Comparison of ENCODE assay signal across 20 cellular contexts in genomic region chr19:4703671-4704316, GRCh38. TPM values are rescaled to one million over a fixed set of nuclear protein-coding genes. Genes with fewer than 3 reads are reported as not detected.
DNase-seq lines count a peak whose midpoint lies in the region; ATAC-seq and TF ChIP-seq lines count a peak whose summit lies in the region.
"Had no signal": no experiment of that assay in that cellular context is flagged by ENCODE, and none has a peak within 500 bp of the region (broad histone marks: within the 10 kb centered on the region; RNA-seq: fewer than 3 reads in every experiment).

No MANE protein-coding gene starts in this region.

- TF ChIP-seq POLR2A in right lobe of liver (IDR thresholded peaks at IDR 0.05), result no peak

- H3K9me3 ChIP-seq in left ventricle myocardium inferior (replicated peaks) (no peaks in the 10 kb centered on the region), right atrium auricular region (no peaks in the 10 kb centered on the region), right lobe of liver (no peaks in the 10 kb centered on the region), psoas muscle (no peaks in the 10 kb centered on the region), aorta (ENCODE audit: control insufficient read depth, low read length) (no peaks in the 10 kb centered on the region)
- H3K9me3 ChIP-seq: MG63 had no signal

- intact Hi-C loops in left ventricle myocardium inferior (cut with micrococcal nuclease) (no loop called here), right lobe of liver (cut with DNase I) (no loop called here), psoas muscle (cut with DNase I) (no loop called here), aorta (cut with DNase I) (no loop called here)

- H3K36me3 ChIP-seq in left ventricle myocardium inferior (peaks cover 74% of the 10 kb centered on the region), right atrium auricular region (peaks cover 66% of the 10 kb centered on the region), right lobe of liver (peaks cover 0 to 53% (median 32%) of the 10 kb centered on the region in 4 donors), psoas muscle (ENCODE audit: insufficient read depth in 1 of 2, low read depth in 1 of 2) (peaks cover 13 to 61% of the 10 kb centered on the region in 2 donors), aorta (ENCODE audit: control insufficient read depth in 1 of 2, insufficient read depth in 2 of 2, low read length in 1 of 2) (peaks cover 0 to 6% of the 10 kb centered on the region in 2 donors)

- TF ChIP-seq CTCF in left ventricle myocardium inferior (IDR thresholded peaks at IDR 0.05; ENCODE audit: borderline replicate concordance), result no peak
- TF ChIP-seq CTCF in right atrium auricular region (IDR thresholded peaks at IDR 0.05), result no peak
- TF ChIP-seq CTCF in right lobe of liver (IDR thresholded peaks at IDR 0.05), result no peak
- no peak for TF ChIP-seq CTCF in psoas muscle (IDR thresholded peaks at IDR 0.05)

- H3K27ac ChIP-seq in left ventricle myocardium inferior (replicated peaks) (peak overlapping the region; percentile 19), right atrium auricular region (no peak overlapping the region), right lobe of liver (peak overlapping the region; percentile 24 to 99 (median 92)), psoas muscle (peak overlapping the region; percentile 77), aorta (ENCODE audit: low read depth in 1 of 2, low read length in 2 of 2) (no peak overlapping the region)
- H3K27ac ChIP-seq: C4-2B had no signal

- H3K27me3 ChIP-seq in left ventricle myocardium inferior (ENCODE audit: low read depth) (no peaks in the 10 kb centered on the region), right atrium auricular region (no peaks in the 10 kb centered on the region), right lobe of liver (no peaks in the 10 kb centered on the region), psoas muscle (ENCODE audit: insufficient read depth in 3 of 3, low read length in 2 of 3) (no peaks in the 10 kb centered on the region), aorta (ENCODE audit: control insufficient read depth in 1 of 2, insufficient read depth in 2 of 2, low read length in 1 of 2) (no peaks in the 10 kb centered on the region)
- H3K27me3 ChIP-seq: MG63 had no signal

- ATAC-seq in right lobe of liver (no peak), psoas muscle (peak in 1 of 4 donors; percentile 2), aorta (ENCODE audit: low FRiP score) (peak; percentile 13)

- 82% methylated on average over 6 of the region's 28 CpGs for WGBS in right lobe of liver (ENCODE audit: insufficient coverage, low coverage, low lambda C conversion rate, missing lambda C conversion rate)
- 82 to 85% (median 85%) methylated on average over 28 of the region's 28 CpGs for WGBS in psoas muscle, 3 donors
- 91 to 93% methylated on average over 28 of the region's 28 CpGs for WGBS in aorta, 2 donors

- peaks cover 44% of the 10 kb centered on the region for H3K4me1 ChIP-seq in left ventricle myocardium inferior
- H3K4me1 ChIP-seq in right atrium auricular region, result peaks cover 0 to 23% of the 10 kb centered on the region in 2 donors
- peaks cover 0 to 44% (median 21%) of the 10 kb centered on the region in 4 donors for H3K4me1 ChIP-seq in right lobe of liver
- H3K4me1 ChIP-seq in psoas muscle, result peaks cover 46% of the 10 kb centered on the region
- no peaks in the 10 kb centered on the region for H3K4me1 ChIP-seq in aorta (ENCODE audit: control insufficient read depth in 1 of 2, insufficient read depth in 2 of 2, low read length in 2 of 2)

- H3K4me3 ChIP-seq in left ventricle myocardium inferior (no peak overlapping the region), right atrium auricular region (no peak overlapping the region), right lobe of liver (no peak overlapping the region), psoas muscle (no peak overlapping the region), aorta (ENCODE audit: low read length in 2 of 2) (no peak overlapping the region)
- H3K4me3 ChIP-seq: MG63 had no signal

- DNase-seq in left ventricle myocardium inferior (no peak), right atrium auricular region (ENCODE audit: low spot score) (no peak), right lobe of liver (no peak), psoas muscle (peak in 1 of 2 donors; percentile 59), aorta (no peak), NCI-H2107 treated with DMSO at 0.1 percent for 48 hours (lab: John Stamatoyannopoulos, UW; ENCODE audit: unreplicated experiment) (no peak), DMS53 treated with DMSO at 0.1 percent for 48 hours (lab: John Stamatoyannopoulos, UW; ENCODE audit: unreplicated experiment) (no peak)
- no peak for DNase-seq in effector CD8-positive, alpha-beta T cell (lab: John Stamatoyannopoulos, UW)
- DNase-seq: CD8-positive, alpha-beta memory T cell; DMS53; EL; Kasumi-1; NCI-H1048; NCI-H1436; NCI-H187 treated with DMSO at 0.1 percent for 48 hours; NCI-H2227 treated with DMSO at 0.1 percent for 48 hours; NCI-H524; NCI-H774 had no signal

RNA-seq across cellular contexts. Expression of gene DPP9, which starts 19.8 kb away (rescaled TPM):
- total RNA-seq in left ventricle myocardium inferior, result 52.5 TPM
- 10 to 100 TPM; 36.2 to 50.4 TPM for total RNA-seq in right atrium auricular region
- 100 to 1,000 TPM in 1 of 6 experiments, 10 to 100 TPM in 5; 47.3 to 118 (median 54.5) TPM for total RNA-seq in right lobe of liver
- 10 to 100 TPM; 55.9 to 97.4 (median 78.6) TPM for total RNA-seq in psoas muscle
- polyA plus RNA-seq in psoas muscle, result 100 to 1,000 TPM in 2 of 3 donors, 10 to 100 TPM in 1; 64.6 to 138 (median 108) TPM
- total RNA-seq in aorta, result 10 to 100 TPM; 46.1 to 56.4 TPM
- polyA plus RNA-seq in aorta, result 10 to 100 TPM; 16.4 to 33.8 TPM

RNA-seq across cellular contexts. Expression of gene MYDGF, which starts 33.7 kb away (rescaled TPM):
- total RNA-seq in left ventricle myocardium inferior (26.3 TPM), right atrium auricular region (10 to 100 TPM; 26.3 to 36.6 TPM), right lobe of liver (10 to 100 TPM; 58.2 to 98.7 (median 72.2) TPM), psoas muscle (10 to 100 TPM; 11.4 to 24.0 (median 19.1) TPM), aorta (10 to 100 TPM; 59.4 to 67.9 TPM)
- polyA plus RNA-seq in psoas muscle (100 to 1,000 TPM in 1 of 3 donors, 10 to 100 TPM in 2; 23.9 to 164 (median 40.0) TPM), aorta (100 to 1,000 TPM in 1 of 2 donors, 10 to 100 TPM in 1; 69.9 to 117 TPM)

Comparison
In these comparisons a context has a peak if more than half of its experiments do, and no peak if none do; other contexts are left out.
1. H3K27ac ChIP-seq: peak in left ventricle myocardium inferior (single experiment), right lobe of liver (3 of 3) and psoas muscle (single experiment); none in right atrium auricular region (0 of 2) and aorta (0 of 2).